1 cellular context compared by ENCODE assay signal in the genomic region with DNA sequence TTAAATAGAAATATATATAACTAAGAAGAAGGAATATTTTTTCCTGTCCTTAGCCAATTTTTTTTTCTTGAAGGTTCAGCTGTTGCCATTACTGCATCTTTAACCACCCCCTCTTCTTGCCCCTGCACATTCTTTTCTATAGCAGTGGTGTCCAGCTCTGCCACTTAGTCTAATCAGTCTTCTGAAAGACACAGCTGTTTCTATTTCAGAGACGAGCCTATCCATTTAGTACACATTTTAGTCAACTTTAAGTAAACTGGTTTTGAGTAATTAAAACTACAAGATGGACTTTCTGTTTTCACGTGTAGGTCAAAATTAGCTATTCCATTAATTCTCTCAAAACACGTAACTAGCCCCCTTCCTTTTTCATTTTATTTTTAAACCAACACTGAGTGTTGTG.
TF ChIP-seq lines count a peak whose summit lies in the region.

No MANE protein-coding gene starts in this region.

TF ChIP-seq in GM12878, 131 proteins besides CTCF, POLR2A, EP300 and RAD21 (continued from another document and continues in another):
- TF ChIP-seq ZBTB11 (CRISPR knock-in tag; IDR thresholded peaks at IDR 0.05), result no peak
- TF ChIP-seq GATAD2B (conservative IDR thresholded peaks at IDR 0.05; ENCODE audit: low read depth), result no peak
- TF ChIP-seq CREB1 (IDR thresholded peaks at IDR 0.05; ENCODE audit: low read depth), result no peak
- TF ChIP-seq TAF1 (IDR thresholded peaks at IDR 0.05; ENCODE audit: borderline replicate concordance, low read depth, low read length), result no peak
- 0 out of 2 replicates have a peak, but pooled peaks have one; percentile 33 for TF ChIP-seq PML (IDR thresholded peaks at IDR 0.05; ENCODE audit: low read length)
- no peak for TF ChIP-seq FOS (IDR thresholded peaks at IDR 0.05; ENCODE audit: borderline replicate concordance, extremely low read depth, insufficient read length)
- TF ChIP-seq JUNB (IDR thresholded peaks at IDR 0.05), result peak; percentile 64
- TF ChIP-seq IKZF1 (conservative IDR thresholded peaks at IDR 0.05), result no peak
- no peak for TF ChIP-seq RAD51 (IDR thresholded peaks at IDR 0.05)
- TF ChIP-seq CREM (IDR thresholded peaks at IDR 0.05; ENCODE audit: low read depth), result 0 out of 2 replicates have a peak, but pooled peaks have one; percentile 8
- no peak for TF ChIP-seq WRNIP1 (IDR thresholded peaks at IDR 0.05; ENCODE audit: borderline replicate concordance, low read depth, low read length)
- TF ChIP-seq CBFB (IDR thresholded peaks at IDR 0.05; ENCODE audit: low read depth), result 0 out of 2 replicates have a peak, but pooled peaks have one; percentile 8
- no peak for TF ChIP-seq NBN (IDR thresholded peaks at IDR 0.05)
- TF ChIP-seq CBX3 (IDR thresholded peaks at IDR 0.05; ENCODE audit: borderline replicate concordance, low read depth), result no peak
- TF ChIP-seq SPI1 (IDR thresholded peaks at IDR 0.05; ENCODE audit: borderline replicate concordance, insufficient read depth, low read depth, low read length), result no peak
- peak; percentile 48 for TF ChIP-seq MTA2 (IDR thresholded peaks at IDR 0.05; ENCODE audit: low read depth)
- TF ChIP-seq NFXL1 (IDR thresholded peaks at IDR 0.05; ENCODE audit: borderline replicate concordance), result no peak
- peak; percentile 48 for TF ChIP-seq MEF2B (IDR thresholded peaks at IDR 0.05; ENCODE audit: partially characterized antibody, poor library complexity, severe bottlenecking)
- no peak for TF ChIP-seq ATF7 (IDR thresholded peaks at IDR 0.05; ENCODE audit: low read depth)
- no peak for TF ChIP-seq YBX1 (IDR thresholded peaks at IDR 0.05)
- no peak for TF ChIP-seq SMAD1 (IDR thresholded peaks at IDR 0.05; ENCODE audit: low read depth, partially characterized antibody)
- 0 out of 2 replicates have a peak, but pooled peaks have one; percentile 8 for TF ChIP-seq GABPA (IDR thresholded peaks at IDR 0.05; ENCODE audit: low read depth)
- TF ChIP-seq NFIC (IDR thresholded peaks at IDR 0.05; ENCODE audit: low read depth, low read length), result peak; percentile 72
- no peak for TF ChIP-seq RUNX3 (IDR thresholded peaks at IDR 0.05; ENCODE audit: low read length)
- TF ChIP-seq NR2C1 (IDR thresholded peaks at IDR 0.05), result no peak
- TF ChIP-seq MEF2A (IDR thresholded peaks at IDR 0.05; ENCODE audit: insufficient read depth, low read depth, low read length), result 0 out of 2 replicates have a peak, but pooled peaks have one; percentile 40
- no peak for TF ChIP-seq BCL3 (IDR thresholded peaks at IDR 0.05; ENCODE audit: borderline replicate concordance, insufficient read depth, low read depth, low read length, poor library complexity, severe bottlenecking)
- TF ChIP-seq SMC3 (IDR thresholded peaks at IDR 0.05; ENCODE audit: borderline replicate concordance, low read length), result no peak
- no peak for TF ChIP-seq NKRF (conservative IDR thresholded peaks at IDR 0.05)
- no peak for TF ChIP-seq PKNOX1 (IDR thresholded peaks at IDR 0.05)
- no peak for TF ChIP-seq ZNF274 (IDR thresholded peaks at IDR 0.05; ENCODE audit: insufficient read depth, insufficient read length)
- 0 out of 2 replicates have a peak, but pooled peaks have one; percentile 34 for TF ChIP-seq FOXM1 (IDR thresholded peaks at IDR 0.05; ENCODE audit: low read depth, low read length)
- TF ChIP-seq BCL11A (IDR thresholded peaks at IDR 0.05; ENCODE audit: low read depth, low read length), result 0 out of 2 replicates have a peak, but pooled peaks have one; percentile 28
- TF ChIP-seq ESRRA (IDR thresholded peaks at IDR 0.05; ENCODE audit: low read length), result no peak
- TF ChIP-seq BRCA1 (IDR thresholded peaks at IDR 0.05; ENCODE audit: low read depth, low read length), result no peak
- TF ChIP-seq ZNF384 (IDR thresholded peaks at IDR 0.05; ENCODE audit: borderline replicate concordance, low read depth, low read length), result no peak
- no peak for TF ChIP-seq MAX (IDR thresholded peaks at IDR 0.05; ENCODE audit: low read depth, low read length)
- TF ChIP-seq TCF3 (IDR thresholded peaks at IDR 0.05; ENCODE audit: borderline replicate concordance, insufficient read depth, low read depth, low read length), result peak; percentile 59; the same call in 1 of the 2 replicates
- TF ChIP-seq, protein P1, sequence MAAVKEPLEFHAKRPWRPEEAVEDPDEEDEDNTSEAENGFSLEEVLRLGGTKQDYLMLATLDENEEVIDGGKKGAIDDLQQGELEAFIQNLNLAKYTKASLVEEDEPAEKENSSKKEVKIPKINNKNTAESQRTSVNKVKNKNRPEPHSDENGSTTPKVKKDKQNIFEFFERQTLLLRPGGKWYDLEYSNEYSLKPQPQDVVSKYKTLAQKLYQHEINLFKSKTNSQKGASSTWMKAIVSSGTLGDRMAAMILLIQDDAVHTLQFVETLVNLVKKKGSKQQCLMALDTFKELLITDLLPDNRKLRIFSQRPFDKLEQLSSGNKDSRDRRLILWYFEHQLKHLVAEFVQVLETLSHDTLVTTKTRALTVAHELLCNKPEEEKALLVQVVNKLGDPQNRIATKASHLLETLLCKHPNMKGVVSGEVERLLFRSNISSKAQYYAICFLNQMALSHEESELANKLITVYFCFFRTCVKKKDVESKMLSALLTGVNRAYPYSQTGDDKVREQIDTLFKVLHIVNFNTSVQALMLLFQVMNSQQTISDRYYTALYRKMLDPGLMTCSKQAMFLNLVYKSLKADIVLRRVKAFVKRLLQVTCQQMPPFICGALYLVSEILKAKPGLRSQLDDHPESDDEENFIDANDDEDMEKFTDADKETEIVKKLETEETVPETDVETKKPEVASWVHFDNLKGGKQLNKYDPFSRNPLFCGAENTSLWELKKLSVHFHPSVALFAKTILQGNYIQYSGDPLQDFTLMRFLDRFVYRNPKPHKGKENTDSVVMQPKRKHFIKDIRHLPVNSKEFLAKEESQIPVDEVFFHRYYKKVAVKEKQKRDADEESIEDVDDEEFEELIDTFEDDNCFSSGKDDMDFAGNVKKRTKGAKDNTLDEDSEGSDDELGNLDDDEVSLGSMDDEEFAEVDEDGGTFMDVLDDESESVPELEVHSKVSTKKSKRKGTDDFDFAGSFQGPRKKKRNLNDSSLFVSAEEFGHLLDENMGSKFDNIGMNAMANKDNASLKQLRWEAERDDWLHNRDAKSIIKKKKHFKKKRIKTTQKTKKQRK (IDR thresholded peaks at IDR 0.05; ENCODE audit: low read depth, low read length), result no peak
- TF ChIP-seq ZNF217 (IDR thresholded peaks at IDR 0.05), result 0 out of 2 replicates have a peak, but pooled peaks have one; percentile 32
- no peak for TF ChIP-seq PAX8 (IDR thresholded peaks at IDR 0.05)
- no peak for TF ChIP-seq TCF7 (IDR thresholded peaks at IDR 0.05; ENCODE audit: borderline replicate concordance)
- no peak for TF ChIP-seq BACH1 (IDR thresholded peaks at IDR 0.05; ENCODE audit: borderline replicate concordance)
- no peak for TF ChIP-seq KAT2A (conservative IDR thresholded peaks at IDR 0.05; ENCODE audit: control insufficient read depth, low read depth, low read length)
- TF ChIP-seq ETV6 (conservative IDR thresholded peaks at IDR 0.05 in 1 of 2, IDR thresholded peaks at IDR 0.05 in 1 of 2; ENCODE audit: borderline replicate concordance in 1 of 2, low read depth in 1 of 2), result 0 out of 4 replicates have a peak, but pooled peaks of 1 of the 2 experiments have one; percentile 5
- TF ChIP-seq, protein P2, sequence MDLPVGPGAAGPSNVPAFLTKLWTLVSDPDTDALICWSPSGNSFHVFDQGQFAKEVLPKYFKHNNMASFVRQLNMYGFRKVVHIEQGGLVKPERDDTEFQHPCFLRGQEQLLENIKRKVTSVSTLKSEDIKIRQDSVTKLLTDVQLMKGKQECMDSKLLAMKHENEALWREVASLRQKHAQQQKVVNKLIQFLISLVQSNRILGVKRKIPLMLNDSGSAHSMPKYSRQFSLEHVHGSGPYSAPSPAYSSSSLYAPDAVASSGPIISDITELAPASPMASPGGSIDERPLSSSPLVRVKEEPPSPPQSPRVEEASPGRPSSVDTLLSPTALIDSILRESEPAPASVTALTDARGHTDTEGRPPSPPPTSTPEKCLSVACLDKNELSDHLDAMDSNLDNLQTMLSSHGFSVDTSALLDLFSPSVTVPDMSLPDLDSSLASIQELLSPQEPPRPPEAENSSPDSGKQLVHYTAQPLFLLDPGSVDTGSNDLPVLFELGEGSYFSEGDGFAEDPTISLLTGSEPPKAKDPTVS (IDR thresholded peaks at IDR 0.05; ENCODE audit: low read depth, low read length), result no peak
- no peak for TF ChIP-seq ZZZ3 (IDR thresholded peaks at IDR 0.05; ENCODE audit: control insufficient read depth, insufficient read length, low read depth)
- no peak for TF ChIP-seq RB1 (IDR thresholded peaks at IDR 0.05; ENCODE audit: borderline replicate concordance)
- TF ChIP-seq, protein P3, sequence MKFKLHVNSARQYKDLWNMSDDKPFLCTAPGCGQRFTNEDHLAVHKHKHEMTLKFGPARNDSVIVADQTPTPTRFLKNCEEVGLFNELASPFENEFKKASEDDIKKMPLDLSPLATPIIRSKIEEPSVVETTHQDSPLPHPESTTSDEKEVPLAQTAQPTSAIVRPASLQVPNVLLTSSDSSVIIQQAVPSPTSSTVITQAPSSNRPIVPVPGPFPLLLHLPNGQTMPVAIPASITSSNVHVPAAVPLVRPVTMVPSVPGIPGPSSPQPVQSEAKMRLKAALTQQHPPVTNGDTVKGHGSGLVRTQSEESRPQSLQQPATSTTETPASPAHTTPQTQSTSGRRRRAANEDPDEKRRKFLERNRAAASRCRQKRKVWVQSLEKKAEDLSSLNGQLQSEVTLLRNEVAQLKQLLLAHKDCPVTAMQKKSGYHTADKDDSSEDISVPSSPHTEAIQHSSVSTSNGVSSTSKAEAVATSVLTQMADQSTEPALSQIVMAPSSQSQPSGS (IDR thresholded peaks at IDR 0.05; ENCODE audit: low read length), result no peak
- TF ChIP-seq, protein P4, sequence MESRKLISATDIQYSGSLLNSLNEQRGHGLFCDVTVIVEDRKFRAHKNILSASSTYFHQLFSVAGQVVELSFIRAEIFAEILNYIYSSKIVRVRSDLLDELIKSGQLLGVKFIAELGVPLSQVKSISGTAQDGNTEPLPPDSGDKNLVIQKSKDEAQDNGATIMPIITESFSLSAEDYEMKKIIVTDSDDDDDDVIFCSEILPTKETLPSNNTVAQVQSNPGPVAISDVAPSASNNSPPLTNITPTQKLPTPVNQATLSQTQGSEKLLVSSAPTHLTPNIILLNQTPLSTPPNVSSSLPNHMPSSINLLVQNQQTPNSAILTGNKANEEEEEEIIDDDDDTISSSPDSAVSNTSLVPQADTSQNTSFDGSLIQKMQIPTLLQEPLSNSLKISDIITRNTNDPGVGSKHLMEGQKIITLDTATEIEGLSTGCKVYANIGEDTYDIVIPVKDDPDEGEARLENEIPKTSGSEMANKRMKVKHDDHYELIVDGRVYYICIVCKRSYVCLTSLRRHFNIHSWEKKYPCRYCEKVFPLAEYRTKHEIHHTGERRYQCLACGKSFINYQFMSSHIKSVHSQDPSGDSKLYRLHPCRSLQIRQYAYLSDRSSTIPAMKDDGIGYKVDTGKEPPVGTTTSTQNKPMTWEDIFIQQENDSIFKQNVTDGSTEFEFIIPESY (IDR thresholded peaks at IDR 0.05), result no peak
